14 cellular contexts compared by ENCODE assay signal in the genomic region with DNA sequence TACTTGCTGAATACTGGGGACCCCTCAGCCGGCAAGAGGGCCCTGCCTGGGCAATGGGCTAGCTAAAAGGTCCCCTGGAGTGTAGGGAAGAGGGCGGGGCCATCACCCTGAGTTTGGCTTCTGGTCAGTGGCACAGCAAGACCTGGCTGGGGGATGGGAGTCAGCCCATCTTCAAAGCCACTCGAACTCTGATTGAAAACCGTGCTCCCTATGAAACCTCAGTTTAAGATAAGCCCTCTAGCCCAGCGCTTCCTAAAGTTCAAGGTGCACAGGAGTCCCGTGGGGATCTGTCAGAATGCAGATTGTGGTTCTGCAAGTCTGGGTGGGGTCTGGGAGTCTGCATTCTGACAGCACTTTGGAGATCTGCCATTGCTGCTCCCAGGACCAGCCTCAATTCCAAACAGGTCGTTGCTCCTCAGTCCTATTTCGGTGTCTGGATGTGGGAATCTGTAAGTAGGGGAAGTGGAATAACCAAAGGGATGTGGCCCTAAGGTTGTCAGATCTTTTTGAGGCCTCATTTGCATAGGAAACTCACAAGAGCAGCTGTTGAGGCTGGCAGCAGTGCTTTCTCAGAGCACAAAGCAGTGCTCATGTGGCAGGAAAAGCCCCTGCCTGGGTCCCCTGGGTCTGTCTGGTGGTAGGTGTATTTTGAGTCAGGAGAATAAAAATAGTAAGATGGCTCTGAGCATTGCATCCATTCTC.
DNase-seq lines count a peak whose midpoint lies in the region; ATAC-seq and TF ChIP-seq lines count a peak whose summit lies in the region.
"Had no signal": no experiment of that assay in that cellular context is flagged by ENCODE, and none has a peak within 500 bp of the region (broad histone marks: within the 10 kb centered on the region; RNA-seq: fewer than 3 reads in every experiment).

No MANE protein-coding gene starts in this region.

- no peaks in the 10 kb centered on the region for H4K20me1 ChIP-seq in hepatocyte (ENCODE audit: insufficient read depth, poor library complexity, severe bottlenecking)

- H3K4me3 Mint-ChIP-seq in T-helper 17 cell: no peak overlapping the region
- H3K4me3 Mint-ChIP-seq: naive thymus-derived CD8-positive, alpha-beta T cell had no signal

- DNase-seq in T-helper 17 cell (no peak), hepatocyte (ENCODE audit: low spot score) (no peak), globus pallidus (ENCODE audit: low spot score) (no peak), NCI-H146 (lab: John Stamatoyannopoulos, UW) (no peak)
- no peak for DNase-seq in stimulated activated CD4-positive, alpha-beta T cell treated with anti-CD3 and anti-CD28 coated beads, Interleukin-4, amount 100 ng/mL, for 4 hours
- DNase-seq: naive thymus-derived CD8-positive, alpha-beta T cell; NCI-H2227 treated with DMSO at 0.1 percent for 48 hours; stimulated activated CD4-positive, alpha-beta T cell treated with anti-CD3 and anti-CD28 coated beads, Interleukin-4, amount 100 ng/mL, for 24 hours; T1000 had no signal

- peak; percentile 84 for ATAC-seq in GM18520 (IDR thresholded peaks at IDR 0.05; ENCODE audit: unreplicated experiment)
- ATAC-seq in GM21526 (IDR thresholded peaks at IDR 0.05; ENCODE audit: low FRiP score, unreplicated experiment): peak; percentile 90
- peak; percentile 90 for ATAC-seq in HG03135 (IDR thresholded peaks at IDR 0.05; ENCODE audit: unreplicated experiment)
- ATAC-seq in T-helper 17 cell: peak; percentile 55
- ATAC-seq: naive thymus-derived CD8-positive, alpha-beta T cell had no signal

- H3K4me2 ChIP-seq in hepatocyte: no peak overlapping the region

- peaks cover 2% of the 10 kb centered on the region for H3K36me3 Mint-ChIP-seq in T-helper 17 cell (ENCODE audit: low read depth)

- WGBS in hepatocyte (ENCODE audit: low lambda C conversion rate, missing lambda C conversion rate): 69% methylated on average over 8 of the region's 8 CpGs

- no peak overlapping the region for H3K27ac ChIP-seq in hepatocyte
- H3K27ac ChIP-seq: uterus had no signal

- H3K4me3 ChIP-seq in hepatocyte: no peak overlapping the region
- H3K4me3 ChIP-seq: uterus had no signal

- H3K27me3 ChIP-seq in hepatocyte: no peaks in the 10 kb centered on the region
- H3K27me3 ChIP-seq: uterus had no signal

- H3K36me3 ChIP-seq in hepatocyte (replicated peaks; ENCODE audit: insufficient read depth, low read depth): no peaks in the 10 kb centered on the region
- H3K36me3 ChIP-seq: uterus had no signal

- H3K4me1 Mint-ChIP-seq in T-helper 17 cell: peaks cover 32% of the 10 kb centered on the region

- H3K9me3 ChIP-seq in T-helper 17 cell (ENCODE audit: control insufficient read depth, low read length, poor library complexity, severe bottlenecking) (no peaks in the 10 kb centered on the region), hepatocyte (ENCODE audit: low read depth) (no peaks in the 10 kb centered on the region)
- H3K9me3 ChIP-seq: uterus had no signal

- no peaks in the 10 kb centered on the region for H3K9me2 ChIP-seq in hepatocyte (replicated peaks; ENCODE audit: insufficient read depth)

- no peak for TF ChIP-seq CTCF in hepatocyte (IDR thresholded peaks at IDR 0.05; ENCODE audit: poor library complexity)

- no peaks in the 10 kb centered on the region for H3K4me1 ChIP-seq in hepatocyte (ENCODE audit: insufficient read depth)
- H3K4me1 ChIP-seq: uterus had no signal

- H3K27me3 Mint-ChIP-seq in T-helper 17 cell: no peaks in the 10 kb centered on the region
- H3K27me3 Mint-ChIP-seq: naive thymus-derived CD8-positive, alpha-beta T cell had no signal

- H3K27ac Mint-ChIP-seq in T-helper 17 cell: peak overlapping the region; percentile 3
- H3K27ac Mint-ChIP-seq: activated T-helper 2 cell treated with anti-CD3 and anti-CD28 coated beads, Interferon-gamma antibody, Interleukin-2, Interleukin-4, amounts not matched to agents 10 μg/mL and 5 μg/mL and 100 μg/mL, durations not matched to agents 14 hours and 24 hours and 36 hours had no signal

- H3K79me2 ChIP-seq in hepatocyte: no peaks in the 10 kb centered on the region

- no peak overlapping the region for H2AFZ ChIP-seq in hepatocyte
